ENCODE assay signal across 10 cellular contexts in genomic region chr11:134120143-134120850, GRCh38. TPM values are rescaled to one million over a fixed set of nuclear protein-coding genes. Genes with fewer than 3 reads are reported as not detected.
DNase-seq lines count a peak whose midpoint lies in the region; ATAC-seq, FAIRE-seq and TF ChIP-seq lines count a peak whose summit lies in the region.
"Had no signal": no experiment of that assay in that cellular context is flagged by ENCODE, and none has a peak within 500 bp of the region (broad histone marks: within the 10 kb centered on the region; RNA-seq: fewer than 3 reads in every experiment).

No MANE protein-coding gene starts in this region.

- H3K4me3 ChIP-seq in MG63 (no peak overlapping the region), kidney (ENCODE audit: low read length in 2 of 2) (peak overlapping the region in 1 of 2 donors; percentile 19), stomach smooth muscle (ENCODE audit: low read length in 2 of 2) (peak overlapping the region; percentile 37 to 71)

- no peak overlapping the region for H3K4me3 Mint-ChIP-seq in T-cell

- H3K36me3 Mint-ChIP-seq in T-cell, result peaks cover 20% of the 10 kb centered on the region

- intact Hi-C loops in kidney (cut with DNase I), result no loop called here

- no peak for TF ChIP-seq CTCF in kidney (IDR thresholded peaks at IDR 0.05; ENCODE audit: borderline replicate concordance, extremely low read depth, insufficient read depth)

- CTCF ChIA-PET in T-cell (lab: Charles Lee), result no interaction called here

- peaks cover 4 to 14% (median 4%) of the 10 kb centered on the region in 3 donors for H3K4me1 Mint-ChIP-seq in T-cell

- H3K9ac ChIP-seq in kidney (ENCODE audit: low read length in 2 of 2), result peak overlapping the region in 1 of 2 donors; percentile 56
- H3K9ac ChIP-seq in stomach smooth muscle (ENCODE audit: low read length in 2 of 2), result peak overlapping the region; percentile 49 to 68

- H3K27me3 ChIP-seq in MG63 (no peaks in the 10 kb centered on the region; the same call in 1 of the 2 replicates), stomach smooth muscle (ENCODE audit: control insufficient read depth in 1 of 2, insufficient read depth in 2 of 2, low read length in 2 of 2) (no peaks in the 10 kb centered on the region)

- H3K27me3 Mint-ChIP-seq in T-cell, result peaks cover 24 to 36% of the 10 kb centered on the region in 2 donors

- H3K27ac ChIP-seq in kidney (ENCODE audit: low read depth in 2 of 2, low read length in 2 of 2) (peak overlapping the region; percentile 51 to 89), stomach smooth muscle (ENCODE audit: low read length) (peak overlapping the region; percentile 92)

- H3K9me3 ChIP-seq in MG63, result no peaks in the 10 kb centered on the region
- H3K9me3 ChIP-seq in kidney (ENCODE audit: control insufficient read depth in 1 of 2, low read length in 2 of 2), result no peaks in the 10 kb centered on the region
- no peaks in the 10 kb centered on the region for H3K9me3 ChIP-seq in stomach smooth muscle (ENCODE audit: control insufficient read depth in 2 of 2, low read length in 2 of 2)

- FAIRE-seq in kidney (lab: Jason Lieb, UNC), result no peak

- DNase-seq in MG63, result peak; percentile 9
- DNase-seq in cerebellum (ENCODE audit: low spot score), result peak; percentile 49
- peak; percentile 78 for DNase-seq in kidney
- DNase-seq in T-cell, result no peak
- no peak for DNase-seq in T-helper 2 cell
- DNase-seq in SKM-1 (lab: John Stamatoyannopoulos, UW; ENCODE audit: unreplicated experiment), result no peak
- no peak for DNase-seq in NCI-H2196 (lab: John Stamatoyannopoulos, UW; ENCODE audit: unreplicated experiment)
- DNase-seq: activated effector memory CD4-positive, alpha-beta T cell treated with Interleukin-2 at 50 U/mL for 16 hours had no signal

- H3K4me1 ChIP-seq in kidney (ENCODE audit: control insufficient read depth in 1 of 2, insufficient read depth in 1 of 2, low read depth in 1 of 2, low read length in 2 of 2) (peaks cover 0 to 9% of the 10 kb centered on the region in 2 donors), stomach smooth muscle (ENCODE audit: control insufficient read depth, insufficient read depth, low read length) (peaks cover 65% of the 10 kb centered on the region)

- ATAC-seq in T-cell (replicated peaks in 1 of 4), result no peak

- no peak overlapping the region for H3K27ac Mint-ChIP-seq in T-cell
- H3K27ac Mint-ChIP-seq: progenitor cell of endocrine pancreas had no signal

- no peaks in the 10 kb centered on the region for H3K36me3 ChIP-seq in MG63
- H3K36me3 ChIP-seq in kidney (ENCODE audit: control insufficient read depth in 1 of 2, insufficient read depth in 2 of 2, low read length in 2 of 2), result no peaks in the 10 kb centered on the region
- H3K36me3 ChIP-seq in stomach smooth muscle (ENCODE audit: control insufficient read depth in 2 of 2, insufficient read depth in 2 of 2, low read length in 2 of 2), result no peaks in the 10 kb centered on the region

- H3K9me3 Mint-ChIP-seq in T-cell, result no peaks in the 10 kb centered on the region

- POLR2A ChIA-PET in T-cell (lab: Charles Lee), result no interaction called here

RNA-seq across cellular contexts. Expression of gene JAM3, which starts 51.4 kb away (rescaled TPM):
- 5.7 and 5.8 TPM in 2 replicates for total RNA-seq in MG63 (2014; rRNA removed; shearing (Covaris generic); ENCODE audit: low replicate concordance)
- total RNA-seq in cerebellum, result 49.5 TPM
- total RNA-seq in kidney, result 19.5 TPM
- 13.3 TPM for polyA plus RNA-seq in kidney (ENCODE audit: insufficient read depth, low read depth, low replicate concordance)
- total RNA-seq in T-cell, result 10 to 100 TPM in 1 of 5 donors, 1 to 10 TPM in 4; 6.6 to 10.7 (median 8.2) TPM

Comparison
In these comparisons a context has a peak if more than half of its experiments do, and no peak if none do; other contexts are left out.
1. DNase-seq: peak in MG63 (single experiment), cerebellum (single experiment) and kidney (single experiment); none in T-cell (0 of 34), T-helper 2 cell (0 of 5), SKM-1 (single experiment) and NCI-H2196 (single experiment).